ENCODE assay signal across 1 cellular context in genomic region chr22:50260801-50261614, GRCh38.
TF ChIP-seq lines count a peak whose summit lies in the region.

No MANE protein-coding gene starts in this region.

TF ChIP-seq in HepG2, 621 proteins besides CTCF, POLR2A, EP300 and RAD21 (continued from another document):
- no peak for TF ChIP-seq HNF1A (IDR thresholded peaks at IDR 0.05; ENCODE audit: low read depth)
- TF ChIP-seq HNF1A (CRISPR knock-in tag; IDR thresholded peaks at IDR 0.05; ENCODE audit: borderline replicate concordance) = no peak
- no peak for TF ChIP-seq PLRG1 (conservative IDR thresholded peaks at IDR 0.05)
- TF ChIP-seq ZNF674 (CRISPR knock-in tag; IDR thresholded peaks at IDR 0.05; ENCODE audit: low read depth) = no peak
